Comparison of ENCODE assay signal across 23 cellular contexts in the genomic region with DNA sequence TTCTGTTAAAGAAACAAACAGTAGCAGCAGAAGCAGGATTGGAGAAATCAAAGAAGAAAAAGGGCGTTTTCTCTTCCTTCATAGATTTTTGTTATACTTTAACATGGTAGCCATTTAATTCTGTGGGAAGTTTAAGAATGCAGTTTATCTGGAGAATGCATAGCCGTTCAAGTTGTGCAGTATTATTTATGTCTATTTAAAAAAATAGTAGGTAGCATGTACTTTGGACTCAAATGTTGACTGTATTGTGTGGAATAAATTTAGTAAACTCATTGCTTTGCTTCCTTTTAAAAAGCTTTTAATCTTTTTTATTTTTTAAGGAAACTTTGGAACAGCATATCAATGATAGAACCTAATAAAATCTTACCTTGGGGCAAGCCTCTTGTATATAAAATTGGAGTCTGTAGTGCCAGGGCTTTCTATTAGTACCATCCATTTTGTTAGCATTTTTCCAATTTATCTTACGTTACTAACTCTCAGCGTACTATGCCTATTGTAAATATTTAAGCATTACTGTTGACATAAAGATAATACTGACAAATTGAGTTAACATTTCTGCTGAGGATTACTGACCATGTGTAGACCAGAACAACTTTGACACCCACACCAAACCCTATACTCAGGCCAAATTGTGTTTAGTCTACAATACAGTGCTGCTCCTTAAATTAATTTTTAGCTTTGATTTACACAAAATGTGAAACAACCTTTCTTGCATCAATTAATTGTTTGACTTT.
DNase-seq lines count a peak whose midpoint lies in the region; ATAC-seq, FAIRE-seq and TF ChIP-seq lines count a peak whose summit lies in the region.
"Had no signal": no experiment of that assay in that cellular context is flagged by ENCODE, and none has a peak within 500 bp of the region (broad histone marks: within the 10 kb centered on the region; RNA-seq: fewer than 3 reads in every experiment).

No MANE protein-coding gene starts in this region.

- no peak overlapping the region for H3K4me3 Mint-ChIP-seq in Calu3 (ENCODE audit: low read depth, unreplicated experiment)
- H3K4me3 Mint-ChIP-seq: B cell; CD4-positive, CD25-positive, alpha-beta regulatory T cell; CD8-positive, alpha-beta T cell had no signal

- H3K9me3 Mint-ChIP-seq in Calu3 (ENCODE audit: low read depth, unreplicated experiment) = peaks cover 2% of the 10 kb centered on the region
- H3K9me3 Mint-ChIP-seq: CD8-positive, alpha-beta T cell had no signal

- no peaks in the 10 kb centered on the region for H3K36me3 ChIP-seq in IMR-90 (ENCODE audit: control insufficient read depth, insufficient read depth, low read length)
- H3K36me3 ChIP-seq in pancreas = no peaks in the 10 kb centered on the region
- H3K36me3 ChIP-seq in stomach = no peaks in the 10 kb centered on the region
- no peaks in the 10 kb centered on the region for H3K36me3 ChIP-seq in gastroesophageal sphincter
- H3K36me3 ChIP-seq: BLaER1 had no signal

- POLR2A ChIA-PET in IMR-90 (lab: Charles Lee; ENCODE audit: unreplicated experiment) = no interaction called here

- H2BK5ac ChIP-seq in IMR-90 (ENCODE audit: low read depth, low read length, poor library complexity, severe bottlenecking) = no peak overlapping the region

- FAIRE-seq in pancreas (lab: Jason Lieb, UNC) = no peak
- FAIRE-seq: A204.1, D721Med, G401.6, GM12892, H1 had no signal

- ATAC-seq in IMR-90 (ENCODE audit: low read depth) (peak; percentile 90), pancreas (peak; percentile 53 to 92 (median 80)), GM19328 (IDR thresholded peaks at IDR 0.05; ENCODE audit: unreplicated experiment) (no peak), gastroesophageal sphincter (no peak), HG02884 (IDR thresholded peaks at IDR 0.05; ENCODE audit: unreplicated experiment) (no peak)
- ATAC-seq: CD8-positive, alpha-beta T cell had no signal

- intact Hi-C loops in Calu3 (cut with micrococcal nuclease; ENCODE audit: unreplicated experiment) = loop anchor here (5.0 kb wide), 1 partner anchor 108 kb away; no protein-coding TSS in a partner anchor
- intact Hi-C loops in IMR-90 (cut with micrococcal nuclease) = no loop called here
- intact Hi-C loops in pancreas (cut with DNase I) = no loop called here
- intact Hi-C loops in stomach (cut with DNase I; ENCODE audit: low total_unique reads) = no loop called here

- H3K4me1 Mint-ChIP-seq in Calu3 (ENCODE audit: low read depth, unreplicated experiment) = peaks cover 21% of the 10 kb centered on the region
- H3K4me1 Mint-ChIP-seq: B cell; CD4-positive, CD25-positive, alpha-beta regulatory T cell had no signal

- TF ChIP-seq CTCF in Calu3 (IDR thresholded peaks at IDR 0.05; ENCODE audit: unreplicated experiment) (no peak), IMR-90 (conservative IDR thresholded peaks at IDR 0.05; ENCODE audit: low read depth, low read length) (no peak), pancreas (IDR thresholded peaks at IDR 0.05) (no peak), stomach (IDR thresholded peaks at IDR 0.05) (no peak), gastroesophageal sphincter (IDR thresholded peaks at IDR 0.05) (no peak)

- H3K9ac ChIP-seq in IMR-90 (ENCODE audit: low read depth, low read length) = no peak overlapping the region
- H3K9ac ChIP-seq: BLaER1, GM23248 had no signal

- H2BK15ac ChIP-seq in IMR-90 (ENCODE audit: low read depth, low read length) = no peak overlapping the region

- dilution Hi-C loops in IMR-90 (cut with HindIII; ENCODE audit: low sequenced_read_pairs, unreplicated experiment) = no loop called here

- H3K27ac Mint-ChIP-seq in Calu3 (ENCODE audit: unreplicated experiment) = peak overlapping the region; percentile 25
- H3K27ac Mint-ChIP-seq: B cell; CD4-positive, CD25-positive, alpha-beta regulatory T cell; CD8-positive, alpha-beta T cell had no signal

- H4K91ac ChIP-seq in IMR-90 (ENCODE audit: insufficient read depth, low read depth, low read length) = no peak overlapping the region

- H2AK5ac ChIP-seq in IMR-90 (ENCODE audit: low read depth, low read length) = no peak overlapping the region

- H3K79me1 ChIP-seq in IMR-90 (ENCODE audit: low read depth in 1 of 2, low read length in 2 of 2) = no peaks in the 10 kb centered on the region

- no peak overlapping the region for H3K18ac ChIP-seq in IMR-90 (ENCODE audit: low read depth, low read length)

- no peaks in the 10 kb centered on the region for H4K20me1 ChIP-seq in IMR-90 (ENCODE audit: insufficient read depth, low read length)
- H4K20me1 ChIP-seq: BLaER1 had no signal

- no peaks in the 10 kb centered on the region for H3K36me3 Mint-ChIP-seq in Calu3 (ENCODE audit: insufficient read depth, unreplicated experiment)
- H3K36me3 Mint-ChIP-seq: CD4-positive, CD25-positive, alpha-beta regulatory T cell; CD8-positive, alpha-beta T cell had no signal

- H4K8ac ChIP-seq in IMR-90 (ENCODE audit: low read depth in 2 of 2, low read length in 2 of 2) = no peak overlapping the region

- TF ChIP-seq EP300 in stomach (IDR thresholded peaks at IDR 0.05) = no peak
- TF ChIP-seq EP300 in gastroesophageal sphincter (IDR thresholded peaks at IDR 0.05) = no peak

- 0 out of 2 replicates have a peak overlapping the region, but pooled peaks have one; percentile 68 for H3K56ac ChIP-seq in IMR-90 (ENCODE audit: extremely low read depth, insufficient read depth, low read length)

- H3K23ac ChIP-seq in IMR-90 (ENCODE audit: low read depth, low read length) = no peak overlapping the region

- H3K14ac ChIP-seq in IMR-90 (replicated peaks; ENCODE audit: low read depth, low read length) = no peak overlapping the region

- H3K4me1 ChIP-seq in IMR-90 (ENCODE audit: control insufficient read depth, insufficient read depth, low read length) = no peaks in the 10 kb centered on the region; the same call in 1 of the 2 replicates
- peaks cover 0 to 7% (median 4%) of the 10 kb centered on the region in 3 donors for H3K4me1 ChIP-seq in pancreas
- H3K4me1 ChIP-seq in stomach = peaks cover 0 to 24% (median 12%) of the 10 kb centered on the region in 4 donors
- H3K4me1 ChIP-seq in gastroesophageal sphincter = no peaks in the 10 kb centered on the region
- H3K4me1 ChIP-seq: BLaER1, Caco-2 had no signal

- no peak overlapping the region for H2AK9ac ChIP-seq in IMR-90 (replicated peaks; ENCODE audit: low read depth, low read length, poor library complexity)

- no CpG with 5 or more reads among the region's 4 CpGs for WGBS in IMR-90 (ENCODE audit: extremely low coverage in 2 of 2, insufficient read length in 1 of 2), 2 experiments
- 22 to 29% methylated on average over 4 of the region's 4 CpGs for WGBS in pancreas, 2 donors
- 12 to 38% (median 17%) methylated on average over 4 of the region's 4 CpGs for WGBS in stomach, 5 donors
- 48 to 61% methylated on average over 4 of the region's 4 CpGs for WGBS in gastroesophageal sphincter (ENCODE audit: low coverage in 1 of 2), 2 donors

- BruUV-seq in Calu3 (replicated peaks; lab: Mats Ljungman, UMichigan) (no TSS peak), IMR-90 (replicated peaks; lab: Mats Ljungman, UMichigan) (no TSS peak)

- H2AFZ ChIP-seq in IMR-90 (replicated peaks; ENCODE audit: low read length, poor library complexity) = no peak overlapping the region
- H2AFZ ChIP-seq: GM23248 had no signal

- TF ChIP-seq RAD21 in IMR-90 (IDR thresholded peaks at IDR 0.05; ENCODE audit: low read length) = no peak

- H2BK20ac ChIP-seq in IMR-90 (ENCODE audit: low read depth, low read length) = peak overlapping the region; percentile 91; the same call in 1 of the 2 replicates

- no peak overlapping the region for H3K4ac ChIP-seq in IMR-90 (ENCODE audit: low read depth, low read length)

- CTCF ChIA-PET in Calu3 (lab: Charles Lee) = interaction anchor here (1.3 kb wide), 1 partner anchor 438 kb away, joined by 3 read pairs; no protein-coding TSS in a partner anchor
- CTCF ChIA-PET in IMR-90 (lab: Yijun Ruan, JAX) = no interaction called here

- DNase-seq in Calu3 (no peak), IMR-90 (peak; percentile 4), pancreas (no peak), stomach (no peak)
- DNase-seq: Caco-2; CD4-positive, CD25-positive, alpha-beta regulatory T cell; CD8-positive, alpha-beta T cell; DMS 273 treated with DMSO at 0.1 percent for 48 hours; DND-41; GM23248; H7; HCEC 1CT had no signal

- H3K27me3 ChIP-seq in IMR-90 (ENCODE audit: control insufficient read depth, insufficient read depth, low read length) = no peaks in the 10 kb centered on the region
- H3K27me3 ChIP-seq in pancreas = no peaks in the 10 kb centered on the region
- H3K27me3 ChIP-seq in stomach = no peaks in the 10 kb centered on the region
- H3K27me3 ChIP-seq in gastroesophageal sphincter = no peaks in the 10 kb centered on the region
- H3K27me3 ChIP-seq: BLaER1 had no signal

- peak overlapping the region; percentile 44; the same call in 1 of the 2 replicates for H3K4me2 ChIP-seq in IMR-90 (ENCODE audit: low read depth, low read length)
- H3K4me2 ChIP-seq: BLaER1 had no signal

- H3K9me3 ChIP-seq in IMR-90 (ENCODE audit: control insufficient read depth, insufficient read depth, low read length) = no peaks in the 10 kb centered on the region
- H3K9me3 ChIP-seq in pancreas = no peaks in the 10 kb centered on the region
- no peaks in the 10 kb centered on the region for H3K9me3 ChIP-seq in stomach
- no peaks in the 10 kb centered on the region for H3K9me3 ChIP-seq in gastroesophageal sphincter
- H3K9me3 ChIP-seq: BLaER1, Caco-2 had no signal

- H3K27me3 Mint-ChIP-seq in Calu3 (ENCODE audit: unreplicated experiment) = no peaks in the 10 kb centered on the region
- H3K27me3 Mint-ChIP-seq: B cell; CD4-positive, CD25-positive, alpha-beta regulatory T cell had no signal

- in situ Hi-C loops in IMR-90 (cut with MboI; ENCODE audit: low sequenced_read_pairs) = no loop called here

- H3K9me1 ChIP-seq in IMR-90 (ENCODE audit: insufficient read depth, low read length) = no peaks in the 10 kb centered on the region; the same call in 1 of the 2 replicates

- H4K5ac ChIP-seq in IMR-90 (ENCODE audit: low read depth, low read length) = no peak overlapping the region

- H3K4me3 ChIP-seq in IMR-90 (ENCODE audit: insufficient read depth, low read depth, low read length) (no peak overlapping the region), pancreas (no peak overlapping the region), stomach (no peak overlapping the region), gastroesophageal sphincter (no peak overlapping the region)
- H3K4me3 ChIP-seq: BLaER1, GM23248 had no signal

- H2BK120ac ChIP-seq in IMR-90 (ENCODE audit: low read depth, low read length) = peak overlapping the region; percentile 77; the same call in 1 of the 2 replicates

- no peak for TF ChIP-seq POLR2A in IMR-90 (IDR thresholded peaks at IDR 0.05; ENCODE audit: low read depth, low read length)
- no peak for TF ChIP-seq POLR2A in stomach (IDR thresholded peaks at IDR 0.05)
- TF ChIP-seq POLR2A in gastroesophageal sphincter (IDR thresholded peaks at IDR 0.05) = no peak

- H3K27ac ChIP-seq in IMR-90 (ENCODE audit: insufficient read depth, low read length) (no peak overlapping the region; the same call in 1 of the 2 replicates), pancreas (no peak overlapping the region), stomach (peak overlapping the region in 3 of 5 donors; percentile 20 to 45 (median 34)), gastroesophageal sphincter (no peak overlapping the region)
- H3K27ac ChIP-seq: BLaER1, C4-2B, GM23248 had no signal

TF ChIP-seq in IMR-90, 13 proteins besides CTCF, POLR2A, EP300 and RAD21 (continues in another document):
- TF ChIP-seq SMC3 (IDR thresholded peaks at IDR 0.05; ENCODE audit: low read depth, low read length) = no peak
- no peak for TF ChIP-seq MAFK (IDR thresholded peaks at IDR 0.05; ENCODE audit: low read depth, low read length)
- TF ChIP-seq RFX5 (IDR thresholded peaks at IDR 0.05; ENCODE audit: low read depth, low read length) = no peak

Comparison
In these comparisons a context has a peak if more than half of its experiments do, and no peak if none do; other contexts are left out.
1. ATAC-seq: peak in IMR-90 (single experiment) and pancreas (4 of 4); none in GM19328 (single experiment), gastroesophageal sphincter (single experiment) and HG02884 (single experiment).
2. H3K27ac ChIP-seq: peak in stomach (3 of 5); none in IMR-90 (single experiment), pancreas (0 of 4) and gastroesophageal sphincter (0 of 4).